ENCODE assay signal across 18 cellular contexts in the genomic region with DNA sequence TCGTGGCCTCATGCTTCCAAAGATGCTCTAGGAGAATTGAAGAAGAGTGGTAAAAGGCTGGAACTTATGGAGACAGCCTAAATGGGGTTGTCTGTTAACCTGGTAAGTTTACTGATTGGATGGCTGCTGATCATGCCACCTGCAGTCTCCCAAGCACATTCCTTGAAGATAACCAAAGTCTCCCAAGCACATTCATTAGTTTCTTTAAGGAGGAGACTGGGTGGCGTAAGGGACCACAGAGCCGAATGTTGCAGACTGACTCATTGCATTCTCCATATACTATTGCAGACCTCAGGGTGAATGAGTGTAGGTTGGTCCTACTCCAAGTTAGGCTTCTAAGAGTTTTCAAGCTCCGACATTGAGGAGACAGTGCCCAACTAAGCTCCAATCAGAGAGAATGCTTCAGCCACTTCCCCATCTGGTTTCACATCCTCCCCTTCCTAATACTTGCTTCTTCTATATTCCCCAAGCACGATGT. TPM values are rescaled to one million over a fixed set of nuclear protein-coding genes. Genes with fewer than 3 reads are reported as not detected.
DNase-seq lines count a peak whose midpoint lies in the region; ATAC-seq, FAIRE-seq and TF ChIP-seq lines count a peak whose summit lies in the region.
"Had no signal": no experiment of that assay in that cellular context is flagged by ENCODE, and none has a peak within 500 bp of the region (broad histone marks: within the 10 kb centered on the region; RNA-seq: fewer than 3 reads in every experiment).

A gene (minus strand): TSS at position 51 of the 478 bp plus-strand sequence. CDS start 39 bp downstream, at position 12.

- H3K4me3 ChIP-seq in A549 (no peak within 1 kb of the TSS), Karpas-422 (ENCODE audit: low read length) (no peak within 1 kb of the TSS), astrocyte (ENCODE audit: insufficient read depth, low read depth, low read length) (no peak within 1 kb of the TSS), lower leg skin (ENCODE audit: low read depth, poor library complexity, severe bottlenecking) (no peak within 1 kb of the TSS)
- H3K4me3 ChIP-seq: MG63 had no signal

- no peak within 1 kb of the TSS for H3K9ac ChIP-seq in Karpas-422 (ENCODE audit: low read length)
- H3K9ac ChIP-seq in astrocyte (ENCODE audit: low read length) = no peak within 1 kb of the TSS

- H2AFZ ChIP-seq in Karpas-422 (ENCODE audit: low read length) (no peak within 1 kb of the TSS), astrocyte (ENCODE audit: low read depth, low read length) (no peak within 1 kb of the TSS)

- H3K36me3 ChIP-seq in Karpas-422 (ENCODE audit: insufficient read depth, low read length) (no peaks in the 10 kb centered on the region), astrocyte (ENCODE audit: insufficient read depth, low read length) (no peaks in the 10 kb centered on the region)
- H3K36me3 ChIP-seq: MG63 had no signal

- H3K27ac ChIP-seq in A549 (no peak within 1 kb of the TSS), Karpas-422 (ENCODE audit: low read length) (no peak within 1 kb of the TSS), astrocyte (ENCODE audit: low read depth, low read length) (no peak within 1 kb of the TSS)

- 61% methylated on average over 5 of the region's 5 CpGs for WGBS in A549 (ENCODE audit: missing lambda C conversion rate)
- 60 to 76% methylated on average over 5 of the region's 5 CpGs for WGBS in lower leg skin, 2 donors

- FAIRE-seq in A549 (lab: Jason Lieb, UNC) (peak; percentile 74), astrocyte (lab: Jason Lieb, UNC) (no peak)
- FAIRE-seq: islet of Langerhans had no signal

- TF ChIP-seq POLR2A in A549 (IDR thresholded peaks at IDR 0.05; ENCODE audit: low read length) (no peak), lower leg skin (IDR thresholded peaks at IDR 0.05) (no peak)

- H3K36me3 Mint-ChIP-seq in astrocyte (ENCODE audit: low read depth, unreplicated experiment) = peaks cover 5% of the 10 kb centered on the region

- ATAC-seq in A549 = no peak; a peak in 1 of 6 replicates
- ATAC-seq in HG02623 (IDR thresholded peaks at IDR 0.05; ENCODE audit: unreplicated experiment) = no peak

- H3K79me2 ChIP-seq in Karpas-422 (ENCODE audit: low read length) = no peaks in the 10 kb centered on the region
- H3K79me2 ChIP-seq in astrocyte (ENCODE audit: insufficient read depth, low read length) = no peaks in the 10 kb centered on the region

- intact Hi-C loops in lower leg skin (cut with DNase I; ENCODE audit: low total_unique reads) = loop anchor here (5.0 kb wide), 1 partner anchor 58 kb away; no protein-coding TSS in a partner anchor

- no peak for TF ChIP-seq RAD21 in A549 (conservative IDR thresholded peaks at IDR 0.05 in 1 of 2, IDR thresholded peaks at IDR 0.05 in 1 of 2)

- TF ChIP-seq EP300 in A549 (IDR thresholded peaks at IDR 0.05) = no peak

- H4K20me1 ChIP-seq in Karpas-422 (ENCODE audit: insufficient read depth, low read depth, low read length) (no peaks in the 10 kb centered on the region), astrocyte (ENCODE audit: insufficient read depth, low read length) (no peaks in the 10 kb centered on the region)

- no peak within 1 kb of the TSS for H3K4me3 Mint-ChIP-seq in astrocyte (ENCODE audit: unreplicated experiment)

- H3K4me2 ChIP-seq in A549 = no peak within 1 kb of the TSS
- no peak within 1 kb of the TSS for H3K4me2 ChIP-seq in Karpas-422 (ENCODE audit: low read depth, low read length, poor library complexity, severe bottlenecking)
- peak within 1 kb of the TSS; percentile 33 for H3K4me2 ChIP-seq in astrocyte (ENCODE audit: low read length)

- CTCF ChIA-PET in A549 (lab: Yijun Ruan, JAX) = interaction anchor here (1.1 to 2.1 kb wide), 8 partner anchors 10 to 140 kb away, joined by 3 to 8 read pairs (median 4); no protein-coding TSS in a partner anchor

- TF ChIP-seq CTCF in A549 (IDR thresholded peaks at IDR 0.05) (no peak), astrocyte (IDR thresholded peaks at IDR 0.05; ENCODE audit: insufficient read depth, low read depth, low read length) (no peak), lower leg skin (IDR thresholded peaks at IDR 0.05) (no peak)

- H3K9me3 ChIP-seq in A549 = no peaks in the 10 kb centered on the region
- no peaks in the 10 kb centered on the region for H3K9me3 ChIP-seq in Karpas-422 (ENCODE audit: low read length)
- H3K9me3 ChIP-seq in astrocyte (ENCODE audit: insufficient read depth, low read depth, low read length) = no peaks in the 10 kb centered on the region
- H3K9me3 ChIP-seq: MG63 had no signal

- no peaks in the 10 kb centered on the region for H3K4me1 ChIP-seq in A549
- no peaks in the 10 kb centered on the region for H3K4me1 ChIP-seq in Karpas-422 (ENCODE audit: low read length)
- peaks cover 10% of the 10 kb centered on the region for H3K4me1 ChIP-seq in astrocyte (ENCODE audit: insufficient read depth, low read length)

- H3K27ac Mint-ChIP-seq in astrocyte (ENCODE audit: unreplicated experiment) = peak within 1 kb of the TSS; percentile 77

- H3K27me3 ChIP-seq in Karpas-422 (ENCODE audit: low read length) (no peaks in the 10 kb centered on the region), astrocyte (ENCODE audit: insufficient read depth, low read length) (no peaks in the 10 kb centered on the region)

- POLR2A ChIA-PET in A549 (lab: Yijun Ruan, JAX) = no interaction called here

- H3K4me1 Mint-ChIP-seq in astrocyte (ENCODE audit: low read depth, unreplicated experiment) = peaks cover 36% of the 10 kb centered on the region

- H3K9me2 ChIP-seq in Karpas-422 (replicated peaks; ENCODE audit: insufficient read depth, low read length) = no peaks in the 10 kb centered on the region

- H3K27me3 Mint-ChIP-seq in astrocyte (ENCODE audit: low read depth, unreplicated experiment) = no peaks in the 10 kb centered on the region

- DNase-seq in A549 (ENCODE audit: low read depth in 1 of 2, low spot score in 1 of 2) (no peak), Karpas-422 (peak; percentile 61), astrocyte (ENCODE audit: low read depth) (peak; percentile 91), lower leg skin (ENCODE audit: low spot score in 2 of 2) (no peak), NCI-H1092 (lab: John Stamatoyannopoulos, UW) (no peak), DMS53 (lab: John Stamatoyannopoulos, UW) (no peak), T-helper 9 cell (no peak)
- DNase-seq: activated naive CD4-positive, alpha-beta T cell treated with anti-CD3 and anti-CD28 coated beads, Interleukin-2, amount 50 U/mL, for 16 hours; COR-L47; MG63; NCI-H2081 treated with DMSO at 0.1 percent for 48 hours; NCI-H748 treated with DMSO at 0.1 percent for 48 hours; RPMI8226; stimulated activated CD4-positive, alpha-beta T cell treated with anti-CD3 and anti-CD28 coated beads, Interleukin-15, amount 100 ng/mL, for 24 hours had no signal

- peaks cover 5% of the 10 kb centered on the region for H3K9me3 Mint-ChIP-seq in astrocyte (ENCODE audit: unreplicated experiment)

TF ChIP-seq in A549, 52 proteins besides CTCF, POLR2A, EP300 and RAD21 (continues in another document):
- TF ChIP-seq, protein P1, sequence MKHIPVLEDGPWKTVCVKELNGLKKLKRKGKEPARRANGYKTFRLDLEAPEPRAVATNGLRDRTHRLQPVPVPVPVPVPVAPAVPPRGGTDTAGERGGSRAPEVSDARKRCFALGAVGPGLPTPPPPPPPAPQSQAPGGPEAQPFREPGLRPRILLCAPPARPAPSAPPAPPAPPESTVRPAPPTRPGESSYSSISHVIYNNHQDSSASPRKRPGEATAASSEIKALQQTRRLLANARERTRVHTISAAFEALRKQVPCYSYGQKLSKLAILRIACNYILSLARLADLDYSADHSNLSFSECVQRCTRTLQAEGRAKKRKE (CRISPR knock-in tag; IDR thresholded peaks at IDR 0.05; ENCODE audit: low read depth) = no peak
- TF ChIP-seq HOXB5 (CRISPR knock-in tag; IDR thresholded peaks at IDR 0.05) = no peak
- TF ChIP-seq ZC3H11A (IDR thresholded peaks at IDR 0.05) = no peak
- TF ChIP-seq, protein P2, sequence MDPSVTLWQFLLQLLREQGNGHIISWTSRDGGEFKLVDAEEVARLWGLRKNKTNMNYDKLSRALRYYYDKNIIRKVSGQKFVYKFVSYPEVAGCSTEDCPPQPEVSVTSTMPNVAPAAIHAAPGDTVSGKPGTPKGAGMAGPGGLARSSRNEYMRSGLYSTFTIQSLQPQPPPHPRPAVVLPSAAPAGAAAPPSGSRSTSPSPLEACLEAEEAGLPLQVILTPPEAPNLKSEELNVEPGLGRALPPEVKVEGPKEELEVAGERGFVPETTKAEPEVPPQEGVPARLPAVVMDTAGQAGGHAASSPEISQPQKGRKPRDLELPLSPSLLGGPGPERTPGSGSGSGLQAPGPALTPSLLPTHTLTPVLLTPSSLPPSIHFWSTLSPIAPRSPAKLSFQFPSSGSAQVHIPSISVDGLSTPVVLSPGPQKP (IDR thresholded peaks at IDR 0.05; ENCODE audit: low read depth, low read length) = no peak
- TF ChIP-seq, protein P3, sequence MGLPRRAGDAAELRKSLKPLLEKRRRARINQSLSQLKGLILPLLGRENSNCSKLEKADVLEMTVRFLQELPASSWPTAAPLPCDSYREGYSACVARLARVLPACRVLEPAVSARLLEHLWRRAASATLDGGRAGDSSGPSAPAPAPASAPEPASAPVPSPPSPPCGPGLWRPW (IDR thresholded peaks at IDR 0.05) = no peak
- no peak for TF ChIP-seq NR3C1 (IDR thresholded peaks at IDR 0.05)
- TF ChIP-seq SMC3 (IDR thresholded peaks at IDR 0.05) = no peak
- TF ChIP-seq GATA3 (IDR thresholded peaks at IDR 0.05; ENCODE audit: borderline replicate concordance) = no peak

RNA-seq across cellular contexts. Expression of the gene that starts here (rescaled TPM):
- 0.16 TPM in 1 of 2 replicates, not detected in the other for polyA plus RNA-seq in A549 (2011; rRNA removed)
- 0.07 and 0.18 TPM in 2 replicates for polyA plus RNA-seq in A549 (2012; cell fraction: cytosol; rRNA removed)
- polyA plus RNA-seq in A549 (2012; cell fraction: nucleus; rRNA removed) = 0.08 TPM in 1 of 2 replicates, not detected in the other
- polyA plus RNA-seq in A549 (2017; fragmentation: RNase III; extraction: RNeasy Plus Mini Kit Qiagen cat#74134 plus additional on column Dnase treatment) = 0.44 to 1.1 TPM (median 0.66 TPM) in 3 replicates
- not detected in 2 replicates for polyA minus RNA-seq in A549 (2011; rRNA and poly(A)+ RNA removed)
- total RNA-seq in Karpas-422 (2014; rRNA removed; shearing (Covaris generic); ENCODE audit: low replicate concordance) = not detected in 2 replicates
- 93.5 and 127 TPM in 2 replicates for total RNA-seq in astrocyte
- 10 to 100 TPM; 19.0 to 46.7 (median 24.9) TPM for total RNA-seq in lower leg skin
- total RNA-seq: posterior vena cava; T-helper 1 cell treated with Interleukin-12 subunit alpha and Interleukin-12 subunit beta and Interleukin-4 antibody, amounts not matched to agents 30 ng/mL and 1 ng/mL, for 36 hours had no signal

Comparison
In these comparisons a context has a peak if more than half of its experiments do, and no peak if none do; other contexts are left out.
1. RNA of the gene that starts here (total RNA-seq): 93.5 to 127 TPM in astrocyte and 19.0 to 46.7 TPM in lower leg skin; not detected in Karpas-422; every median in the first group is over 10 times any median in the second.
2. Peak in DNase-seq in Karpas-422; RNA of the gene not detected or under 1 TPM.